In the genomic region with DNA sequence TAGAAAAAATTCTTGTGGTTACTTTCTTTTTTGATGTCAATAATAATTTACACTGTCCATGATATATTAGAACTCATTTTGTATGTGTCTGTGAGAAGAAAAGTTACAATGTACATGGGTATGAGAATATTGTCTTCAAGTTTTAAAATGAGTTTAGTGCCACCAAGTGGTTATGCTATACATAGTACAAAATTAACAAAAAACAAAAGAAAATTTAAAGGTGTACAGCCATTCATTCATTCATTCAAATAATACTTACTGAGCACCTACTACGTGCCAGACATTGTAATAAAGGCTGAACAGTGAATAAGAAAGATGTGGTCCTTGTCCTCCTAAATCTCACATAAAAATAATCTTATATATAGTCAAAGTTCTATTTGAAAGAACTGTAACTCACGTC, we compare ENCODE assay signal across 8 cellular contexts. TPM values are rescaled to one million over a fixed set of nuclear protein-coding genes. Genes with fewer than 3 reads are reported as not detected.
DNase-seq lines count a peak whose midpoint lies in the region; ATAC-seq and TF ChIP-seq lines count a peak whose summit lies in the region.

No MANE protein-coding gene starts in this region.

- in situ Hi-C loops in GM13976 (cut with MboI; ENCODE audit: low sequenced_read_pairs, unreplicated experiment) (no loop called here), astrocyte of the cerebellum (cut with HindIII; ENCODE audit: low sequenced_read_pairs) (no loop called here)

- peak; percentile 8 for DNase-seq in GM13976 (ENCODE audit: low spot score)
- DNase-seq in astrocyte of the cerebellum (ENCODE audit: low read depth): peak; percentile 6
- no peak for DNase-seq in mesothelial cell of epicardium (ENCODE audit: low spot score in 2 of 2, unreplicated experiment in 2 of 2)
- DNase-seq in testis: no peak
- no peak for DNase-seq in NCI-H146 (lab: John Stamatoyannopoulos, UW)
- no peak for DNase-seq in esophagus squamous epithelium (lab: John Stamatoyannopoulos, UW)
- DNase-seq in anterior cingulate cortex (lab: John Stamatoyannopoulos, UW): no peak

- 83 to 87% methylated on average over 2 of the region's 2 CpGs for WGBS in testis, 2 donors
- WGBS in esophagus squamous epithelium, 2 donors: 88% methylated on average over 2 of the region's 2 CpGs

- peak; percentile 68 for ATAC-seq in HG03175 (IDR thresholded peaks at IDR 0.05; ENCODE audit: unreplicated experiment)

- TF ChIP-seq CTCF in GM13976 (IDR thresholded peaks at IDR 0.05; ENCODE audit: borderline replicate concordance, control extremely low read depth, extremely low read depth, insufficient read depth, missing control alignments) (no peak), astrocyte of the cerebellum (IDR thresholded peaks at IDR 0.05; ENCODE audit: low read depth, low read length, missing control alignments) (no peak), mesothelial cell of epicardium (IDR thresholded peaks at IDR 0.05; ENCODE audit: unreplicated experiment) (peak; percentile 34), testis (IDR thresholded peaks at IDR 0.05) (no peak), esophagus squamous epithelium (IDR thresholded peaks at IDR 0.05) (peak in 1 of 6 experiments; percentile 35)

- H3K36me3 Mint-ChIP-seq in mesothelial cell of epicardium: peaks cover 30% of the 10 kb centered on the region

- no peak overlapping the region for H3K4me3 Mint-ChIP-seq in mesothelial cell of epicardium

- H3K4me1 ChIP-seq in testis (no peaks in the 10 kb centered on the region), esophagus squamous epithelium (no peaks in the 10 kb centered on the region)

- H3K9me3 ChIP-seq in testis (no peaks in the 10 kb centered on the region), esophagus squamous epithelium (no peaks in the 10 kb centered on the region)

- H3K36me3 ChIP-seq in testis (ENCODE audit: low read depth, missing control alignments) (no peaks in the 10 kb centered on the region), esophagus squamous epithelium (peaks cover 0 to 31% (median 0%) of the 10 kb centered on the region in 3 donors)

- intact Hi-C loops in testis (cut with DNase I; ENCODE audit: low total_unique reads) (no loop called here), esophagus squamous epithelium (cut with DNase I) (no loop called here)

- H3K4me3 ChIP-seq in astrocyte of the cerebellum (ENCODE audit: low read depth, low read length) (no peak overlapping the region), testis (no peak overlapping the region), esophagus squamous epithelium (no peak overlapping the region)

- H3K9me3 Mint-ChIP-seq in mesothelial cell of epicardium: peaks cover 28% of the 10 kb centered on the region

- H3K4me1 Mint-ChIP-seq in mesothelial cell of epicardium: no peaks in the 10 kb centered on the region

- H3K27ac Mint-ChIP-seq in mesothelial cell of epicardium: no peak overlapping the region

- no peaks in the 10 kb centered on the region for H3K27me3 Mint-ChIP-seq in mesothelial cell of epicardium (ENCODE audit: low read depth)

- H3K27ac ChIP-seq in testis: no peak overlapping the region
- H3K27ac ChIP-seq in esophagus squamous epithelium: no peak overlapping the region

- H3K27me3 ChIP-seq in testis (no peaks in the 10 kb centered on the region), esophagus squamous epithelium (no peaks in the 10 kb centered on the region)

- TF ChIP-seq POLR2A in testis (IDR thresholded peaks at IDR 0.05) (no peak), esophagus squamous epithelium (IDR thresholded peaks at IDR 0.05) (no peak)

RNA-seq across cellular contexts. Expression of a gene that starts 27.7 kb away (rescaled TPM):
- total RNA-seq in mesothelial cell of epicardium (27.1 to 29.7 TPM (median 29.0 TPM) in 3 replicates), testis (10 to 100 TPM; 38.5 to 55.5 TPM), esophagus squamous epithelium (10 to 100 TPM; 27.1 to 51.4 (median 37.6) TPM)
- 17.9 TPM for polyA plus RNA-seq in testis (ENCODE audit: insufficient read depth, low read depth, low replicate concordance)

RNA-seq across cellular contexts. Expression of a gene that starts 28.0 kb away (rescaled TPM):
- total RNA-seq in mesothelial cell of epicardium: 103 to 107 TPM (median 104 TPM) in 3 replicates
- 10 to 100 TPM; 95.8 to 96.3 TPM for total RNA-seq in testis
- 26.7 TPM for polyA plus RNA-seq in testis (ENCODE audit: insufficient read depth, low read depth, low replicate concordance)
- total RNA-seq in esophagus squamous epithelium: 10 to 100 TPM; 29.2 to 91.0 (median 41.7) TPM

Comparison
In these comparisons a context has a peak if more than half of its experiments do, and no peak if none do; other contexts are left out.
1. DNase-seq: peak in GM13976 (single experiment) and astrocyte of the cerebellum (single experiment); none in mesothelial cell of epicardium (0 of 2), testis (single experiment), NCI-H146 (single experiment), esophagus squamous epithelium (single experiment) and anterior cingulate cortex (0 of 58).